In genomic region chr9:37464426-37465248, GRCh38 we compare ENCODE assay signal across 8 cellular contexts. TPM values are rescaled to one million over a fixed set of nuclear protein-coding genes. Genes with fewer than 3 reads are reported as not detected.
DNase-seq lines count a peak whose midpoint lies in the region; ATAC-seq and TF ChIP-seq lines count a peak whose summit lies in the region.

No MANE protein-coding gene starts in this region.

- intact Hi-C loops in PC-9 (cut with micrococcal nuclease; ENCODE audit: unreplicated experiment) (loop anchor here (2.0 kb wide), 2 partner anchors 42 to 52 kb away; partner anchors contain the start of gene GRHPR), uterus (cut with DNase I; ENCODE audit: low total_unique reads) (no loop called here)

- no peaks in the 10 kb centered on the region for H3K27me3 ChIP-seq in CD8-positive, alpha-beta memory T cell (ENCODE audit: insufficient read depth, low read length, poor library complexity, severe bottlenecking)
- H3K27me3 ChIP-seq in PC-9 (ENCODE audit: insufficient read depth, low read depth) (no peaks in the 10 kb centered on the region), uterus (no peaks in the 10 kb centered on the region)

- H3K4me2 ChIP-seq in PC-9, result peak overlapping the region; percentile 99

- H3K36me3 Mint-ChIP-seq in CD8-positive, alpha-beta memory T cell, result peaks cover 0 to 16% (median 5%) of the 10 kb centered on the region in 3 donors
- peaks cover 13% of the 10 kb centered on the region for H3K36me3 Mint-ChIP-seq in activated naive CD4-positive, alpha-beta T cell treated with anti-CD3 and anti-CD28 coated beads, Interleukin-2, amount 10 ng/mL, durations not matched to agents 7 days and 5 days
- H3K36me3 Mint-ChIP-seq in osteocyte (ENCODE audit: unreplicated experiment), result peaks cover 7% of the 10 kb centered on the region

- H3K27me3 Mint-ChIP-seq in CD8-positive, alpha-beta memory T cell, result peaks cover 0 to 9% of the 10 kb centered on the region in 2 donors
- H3K27me3 Mint-ChIP-seq in activated naive CD4-positive, alpha-beta T cell treated with anti-CD3 and anti-CD28 coated beads, Interleukin-2, amount 10 ng/mL, durations not matched to agents 7 days and 5 days, result peaks cover 5% of the 10 kb centered on the region
- no peaks in the 10 kb centered on the region for H3K27me3 Mint-ChIP-seq in osteocyte (ENCODE audit: unreplicated experiment)

- no peaks in the 10 kb centered on the region for H3K36me3 ChIP-seq in CD8-positive, alpha-beta memory T cell (ENCODE audit: insufficient read depth, low read length)
- H3K36me3 ChIP-seq in PC-9 (ENCODE audit: low read depth) (no peaks in the 10 kb centered on the region), uterus (no peaks in the 10 kb centered on the region)

- H3K4me3 Mint-ChIP-seq in CD8-positive, alpha-beta memory T cell, result peak overlapping the region; percentile 91 to 98 (median 96)
- H3K4me3 Mint-ChIP-seq in activated naive CD4-positive, alpha-beta T cell treated with anti-CD3 and anti-CD28 coated beads, Interleukin-2, amount 10 ng/mL, durations not matched to agents 7 days and 5 days, result peak overlapping the region; percentile 94
- H3K4me3 Mint-ChIP-seq in osteocyte (ENCODE audit: unreplicated experiment), result peak overlapping the region; percentile 90

- H2AFZ ChIP-seq in PC-9, result peak overlapping the region; percentile 86

- peak overlapping the region; percentile 95 for H3K27ac ChIP-seq in CD8-positive, alpha-beta memory T cell (ENCODE audit: low read depth, low read length)
- peak overlapping the region; percentile 81 for H3K27ac ChIP-seq in PC-9
- H3K27ac ChIP-seq in uterus, result peak overlapping the region; percentile 92 to 93

- peaks cover 24% of the 10 kb centered on the region for H3K4me1 ChIP-seq in CD8-positive, alpha-beta memory T cell (ENCODE audit: insufficient read depth, low read length)
- peaks cover 21% of the 10 kb centered on the region for H3K4me1 ChIP-seq in PC-9 (replicated peaks; ENCODE audit: insufficient read depth)
- peaks cover 0 to 5% of the 10 kb centered on the region in 2 donors for H3K4me1 ChIP-seq in uterus

- no TSS peak for BruUV-seq in PC-9 (replicated peaks; lab: Mats Ljungman, UMichigan)

- CTCF ChIA-PET in CD8-positive, alpha-beta memory T cell (lab: Charles Lee), result no interaction called here
- CTCF ChIA-PET in PC-9 (lab: Charles Lee), result interaction anchor here (0.9 to 1.8 kb wide), 2 partner anchors 17 to 52 kb away, joined by 3 to 5 read pairs; no protein-coding TSS in a partner anchor
- CTCF ChIA-PET in activated naive CD4-positive, alpha-beta T cell treated with anti-CD3 and anti-CD28 coated beads, Interleukin-2, amount 10 ng/mL, durations not matched to agents 7 days and 5 days (lab: Charles Lee), result interaction anchor here (1.1 kb wide), 1 partner anchor 45 kb away, joined by 4 read pairs; no protein-coding TSS in a partner anchor

- POLR2A ChIA-PET in CD8-positive, alpha-beta memory T cell (lab: Charles Lee), result interaction anchor here (0.8 to 2.2 kb wide), 6 partner anchors 21 to 1274 kb away, joined by 3 to 23 read pairs (median 4); partner anchors contain the start of genes CLTA, POLR1E and TOMM5
- POLR2A ChIA-PET in PC-9 (lab: Charles Lee; ENCODE audit: unreplicated experiment), result interaction anchor here (0.6 to 0.7 kb wide), 3 partner anchors 21 to 557 kb away, joined by 6 to 12 read pairs (median 6); no protein-coding TSS in a partner anchor

- ATAC-seq in GM19324 (IDR thresholded peaks at IDR 0.05; ENCODE audit: low FRiP score, unreplicated experiment), result peak; percentile 36
- ATAC-seq in HG03432 (IDR thresholded peaks at IDR 0.05; ENCODE audit: unreplicated experiment), result peak; percentile 46

- H3K9me3 ChIP-seq in CD8-positive, alpha-beta memory T cell (ENCODE audit: low read length), result no peaks in the 10 kb centered on the region
- H3K9me3 ChIP-seq in PC-9 (ENCODE audit: insufficient read depth, low read depth), result no peaks in the 10 kb centered on the region
- no peaks in the 10 kb centered on the region for H3K9me3 ChIP-seq in uterus

- peak overlapping the region; percentile 94 to 99 (median 98) for H3K27ac Mint-ChIP-seq in CD8-positive, alpha-beta memory T cell
- H3K27ac Mint-ChIP-seq in activated naive CD4-positive, alpha-beta T cell treated with anti-CD3 and anti-CD28 coated beads, Interleukin-2, amount 10 ng/mL, durations not matched to agents 7 days and 5 days, result peak overlapping the region; percentile 98
- peak overlapping the region; percentile 98 for H3K27ac Mint-ChIP-seq in osteocyte (ENCODE audit: unreplicated experiment)

- H4K20me1 ChIP-seq in PC-9 (ENCODE audit: insufficient read depth), result peaks cover 7% of the 10 kb centered on the region; the same call in 1 of the 2 replicates

- H3K4me3 ChIP-seq in CD8-positive, alpha-beta memory T cell (ENCODE audit: low read length), result peak overlapping the region; percentile 96
- H3K4me3 ChIP-seq in PC-9 (peak overlapping the region; percentile 92), uterus (peak overlapping the region; percentile 67 to 92)

- TF ChIP-seq POLR2A in uterus (IDR thresholded peaks at IDR 0.05), result peak in 1 of 2 donors; percentile 40

- TF ChIP-seq CTCF in PC-9 (conservative IDR thresholded peaks at IDR 0.05) (no peak), osteocyte (IDR thresholded peaks at IDR 0.05) (no peak), uterus (IDR thresholded peaks at IDR 0.05) (no peak)

- peaks cover 27% of the 10 kb centered on the region for H3F3A ChIP-seq in PC-9 (ENCODE audit: insufficient read depth, low read depth)

- no peaks in the 10 kb centered on the region for H3K9me3 Mint-ChIP-seq in CD8-positive, alpha-beta memory T cell
- H3K9me3 Mint-ChIP-seq in activated naive CD4-positive, alpha-beta T cell treated with anti-CD3 and anti-CD28 coated beads, Interleukin-2, amount 10 ng/mL, durations not matched to agents 7 days and 5 days, result no peaks in the 10 kb centered on the region
- no peaks in the 10 kb centered on the region for H3K9me3 Mint-ChIP-seq in osteocyte (ENCODE audit: unreplicated experiment)

- H3K79me2 ChIP-seq in PC-9 (ENCODE audit: low read depth), result peaks cover 50% of the 10 kb centered on the region

- H3K4me1 Mint-ChIP-seq in CD8-positive, alpha-beta memory T cell, result peaks cover 28 to 42% (median 42%) of the 10 kb centered on the region in 3 donors
- peaks cover 36% of the 10 kb centered on the region for H3K4me1 Mint-ChIP-seq in activated naive CD4-positive, alpha-beta T cell treated with anti-CD3 and anti-CD28 coated beads, Interleukin-2, amount 10 ng/mL, durations not matched to agents 7 days and 5 days
- H3K4me1 Mint-ChIP-seq in osteocyte (ENCODE audit: unreplicated experiment), result peaks cover 38% of the 10 kb centered on the region

- DNase-seq in CD8-positive, alpha-beta memory T cell, result peak in 4 of 5 donors; percentile 78 to 94 (median 86)
- DNase-seq in PC-9, result peak in 1 of 2 experiments; percentile 57
- peak; percentile 72 for DNase-seq in activated naive CD4-positive, alpha-beta T cell treated with anti-CD3 and anti-CD28 coated beads, Interleukin-2, amount 10 ng/mL, durations not matched to agents 7 days and 5 days
- peak; percentile 67 for DNase-seq in globus pallidus (ENCODE audit: low spot score)
- peak; percentile 91 for DNase-seq in osteocyte (ENCODE audit: extremely low spot score, unreplicated experiment)
- DNase-seq in uterus, result peak in 1 of 2 donors; percentile 71

- H3K9me2 ChIP-seq in PC-9 (ENCODE audit: insufficient read depth), result no peaks in the 10 kb centered on the region

RNA-seq across cellular contexts. Expression of gene ZBTB5, which starts 0.6 kb away (rescaled TPM):
- total RNA-seq in CD8-positive, alpha-beta memory T cell, result 1 to 10 TPM; 7.0 to 7.9 TPM
- polyA plus RNA-seq in CD8-positive, alpha-beta memory T cell, result 0.81 TPM
- total RNA-seq in PC-9 (2021), result 7.7 and 8.8 TPM in 2 replicates
- 16.3 and 17.6 TPM in 2 replicates for total RNA-seq in osteocyte
- total RNA-seq in uterus, result 10 to 100 TPM in 3 of 4 donors, 1 to 10 TPM in 1; 6.5 to 22.0 (median 13.3) TPM

RNA-seq across cellular contexts. Expression of gene POLR1E, which starts 21.1 kb away (rescaled TPM):
- total RNA-seq in CD8-positive, alpha-beta memory T cell, result 10 to 100 TPM; 82.5 to 84.6 TPM
- polyA plus RNA-seq in CD8-positive, alpha-beta memory T cell, result 21.4 TPM
- 19.7 and 21.8 TPM in 2 replicates for total RNA-seq in PC-9 (2021)
- total RNA-seq in osteocyte, result 20.5 and 21.9 TPM in 2 replicates
- 10 to 100 TPM; 13.2 to 42.7 (median 35.8) TPM for total RNA-seq in uterus

RNA-seq across cellular contexts. Expression of gene GRHPR, which starts 42.1 kb away (rescaled TPM):
- total RNA-seq in CD8-positive, alpha-beta memory T cell, result 10 to 100 TPM; 87.4 to 94.1 TPM
- polyA plus RNA-seq in CD8-positive, alpha-beta memory T cell, result 77.4 TPM
- total RNA-seq in PC-9 (2021) (77.2 and 85.4 TPM in 2 replicates), osteocyte (111 TPM in 2 replicates), uterus (100 to 1,000 TPM in 2 of 4 donors, 10 to 100 TPM in 2; 81.7 to 135 (median 112) TPM)
